Comparison of ENCODE assay signal across 23 cellular contexts in the genomic region with DNA sequence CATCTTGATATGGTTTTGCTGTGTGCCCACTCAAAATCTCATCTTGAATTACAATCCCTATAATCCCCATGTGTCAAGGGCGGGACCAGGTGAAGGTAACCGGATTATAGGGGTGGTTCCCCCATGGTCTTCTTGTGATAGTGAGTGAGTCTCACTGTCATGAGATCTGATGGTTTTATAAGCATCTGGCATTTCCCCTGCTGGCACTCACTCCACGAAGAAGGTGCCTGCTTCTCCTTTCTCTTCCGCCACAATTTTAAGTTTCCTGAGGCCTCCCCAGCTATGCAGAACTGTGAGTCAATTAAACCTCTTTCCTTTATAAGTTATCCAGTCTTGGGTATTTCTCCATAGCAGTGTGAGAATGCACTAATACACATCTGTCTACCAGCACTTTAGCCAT.
DNase-seq lines count a peak whose midpoint lies in the region; FAIRE-seq and TF ChIP-seq lines count a peak whose summit lies in the region.
"Had no signal": no experiment of that assay in that cellular context is flagged by ENCODE, and none has a peak within 500 bp of the region (broad histone marks: within the 10 kb centered on the region; RNA-seq: fewer than 3 reads in every experiment).

No MANE protein-coding gene starts in this region.

- H2BK20ac ChIP-seq in H1 (ENCODE audit: low read length): 0 out of 2 replicates have a peak overlapping the region, but pooled peaks have one; percentile 81

- DNase-seq in activated naive CD4-positive, alpha-beta T cell treated with anti-CD3 and anti-CD28 coated beads, Interleukin-2, amount 50 U/mL, for 16 hours: no peak
- DNase-seq in H1 (ENCODE audit: low read depth in 1 of 2, low spot score in 2 of 2) (no peak), neural progenitor cell (ENCODE audit: low spot score) (no peak), AG08395 (ENCODE audit: low spot score) (no peak), mesenchymal stem cell (no peak)
- DNase-seq in stimulated activated CD8-positive, alpha-beta memory T cell treated with anti-CD3 and anti-CD28 coated beads, Interleukin-4, amount 100 ng/mL, for 48 hours: no peak
- no peak for DNase-seq in activated CD8-positive, alpha-beta memory T cell treated with anti-CD3 and anti-CD28 coated beads, Interleukin-2, amount 50 U/mL, for 4 hours
- DNase-seq: CD4-positive, CD25-positive, alpha-beta regulatory T cell; GM23248; H9; Kasumi-1; NCI-H1105; NCI-H1436 treated with DMSO at 0.1 percent for 48 hours; NCI-H1930; NCI-H2107; NCI-H526; SIG-M5 had no signal

- H4K8ac ChIP-seq in H1 (ENCODE audit: extremely low read depth, insufficient read depth, low read length) (no peak overlapping the region), mesenchymal stem cell (ENCODE audit: low read length) (no peak overlapping the region)

- no peaks in the 10 kb centered on the region for H3K36me3 Mint-ChIP-seq in activated naive CD4-positive, alpha-beta T cell treated with anti-CD3 and anti-CD28 coated beads, Interleukin-2, amount 50 U/mL, for 24 hours
- no peaks in the 10 kb centered on the region for H3K36me3 Mint-ChIP-seq in neural progenitor cell
- H3K36me3 Mint-ChIP-seq: CD4-positive, CD25-positive, alpha-beta regulatory T cell had no signal

- H3K27me3 ChIP-seq in H1 (replicated peaks in 1 of 4; ENCODE audit: control insufficient read depth in 3 of 4, extremely low read depth in 1 of 4, insufficient read depth in 3 of 4, low read length in 3 of 4): no peaks in the 10 kb centered on the region
- no peaks in the 10 kb centered on the region for H3K27me3 ChIP-seq in neural progenitor cell
- no peaks in the 10 kb centered on the region for H3K27me3 ChIP-seq in mesenchymal stem cell (ENCODE audit: control insufficient read depth in 1 of 2, insufficient read depth in 1 of 2, low read length in 2 of 2)
- H3K27me3 ChIP-seq: BLaER1 had no signal

- no peak for FAIRE-seq in H1 (lab: Jason Lieb, UNC)
- FAIRE-seq: D721Med, HepG2, RCC 7860 had no signal

- TF ChIP-seq CTCF in H1 (IDR thresholded peaks at IDR 0.05; ENCODE audit: control extremely low read depth in 1 of 3, insufficient read depth in 1 of 3, low read depth in 1 of 3, low read length in 3 of 3) (no peak), neural progenitor cell (IDR thresholded peaks at IDR 0.05) (no peak)

- H3K56ac ChIP-seq in H1 (replicated peaks; ENCODE audit: insufficient read length, low read depth, low read length): no peak overlapping the region

- H3K27ac ChIP-seq in H1 (ENCODE audit: low read depth, low read length) (no peak overlapping the region), neural progenitor cell (no peak overlapping the region), mesenchymal stem cell (ENCODE audit: low read length, poor library complexity, severe bottlenecking) (no peak overlapping the region)
- H3K27ac ChIP-seq: BLaER1, GM23248, SK-N-MC had no signal

- peaks cover 0 to 8% of the 10 kb centered on the region in 2 experiments; a peak in 1 of 4 replicates for H3K9me3 ChIP-seq in H1 (ENCODE audit: insufficient read depth in 2 of 2, low read depth in 1 of 2, low read length in 1 of 2)
- H3K9me3 ChIP-seq in neural progenitor cell (ENCODE audit: low read depth): no peaks in the 10 kb centered on the region
- H3K9me3 ChIP-seq in mesenchymal stem cell (ENCODE audit: control insufficient read depth, low read length): peaks cover 3% of the 10 kb centered on the region

- no peaks in the 10 kb centered on the region for H3K27me3 Mint-ChIP-seq in activated naive CD4-positive, alpha-beta T cell treated with anti-CD3 and anti-CD28 coated beads, Interleukin-2, amount 50 U/mL, for 24 hours
- peaks cover 8% of the 10 kb centered on the region for H3K27me3 Mint-ChIP-seq in neural progenitor cell (ENCODE audit: insufficient read depth, low read depth)

- H4K91ac ChIP-seq in H1 (replicated peaks; ENCODE audit: insufficient read length, low read length): no peak overlapping the region
- H4K91ac ChIP-seq in mesenchymal stem cell (ENCODE audit: low read length): no peak overlapping the region

- H3K9me3 Mint-ChIP-seq in activated naive CD4-positive, alpha-beta T cell treated with anti-CD3 and anti-CD28 coated beads, Interleukin-2, amount 50 U/mL, for 24 hours: no peaks in the 10 kb centered on the region
- H3K9me3 Mint-ChIP-seq in neural progenitor cell: peaks cover 5% of the 10 kb centered on the region

- H3K4me3 ChIP-seq in H1 (ENCODE audit: extremely low read depth in 1 of 4, insufficient read depth in 2 of 4, low read depth in 3 of 4, low read length in 4 of 4): no peak overlapping the region
- H3K4me3 ChIP-seq in neural progenitor cell: no peak overlapping the region
- no peak overlapping the region for H3K4me3 ChIP-seq in mesenchymal stem cell (ENCODE audit: insufficient read depth in 1 of 2, low read depth in 1 of 2, low read length in 2 of 2)
- H3K4me3 ChIP-seq: BLaER1, GM23248, SK-N-MC had no signal

- no peaks in the 10 kb centered on the region for H3K4me1 Mint-ChIP-seq in activated naive CD4-positive, alpha-beta T cell treated with anti-CD3 and anti-CD28 coated beads, Interleukin-2, amount 50 U/mL, for 24 hours
- peaks cover 73% of the 10 kb centered on the region for H3K4me1 Mint-ChIP-seq in neural progenitor cell
- H3K4me1 Mint-ChIP-seq: CD4-positive, CD25-positive, alpha-beta regulatory T cell had no signal

- H3K9ac ChIP-seq in H1 (replicated peaks in 1 of 4; ENCODE audit: extremely low read depth in 1 of 4, low read depth in 3 of 4, low read length in 3 of 4) (no peak overlapping the region), neural progenitor cell (no peak overlapping the region), mesenchymal stem cell (ENCODE audit: low read length) (no peak overlapping the region)
- H3K9ac ChIP-seq: BLaER1, GM23248 had no signal

- H2BK12ac ChIP-seq in H1 (ENCODE audit: low read depth, low read length) (no peak overlapping the region), mesenchymal stem cell (ENCODE audit: low read length in 2 of 2) (no peak overlapping the region)

- no peak overlapping the region for H3K23ac ChIP-seq in H1 (ENCODE audit: insufficient read length)
- no peak overlapping the region for H3K23ac ChIP-seq in mesenchymal stem cell (ENCODE audit: low read length in 2 of 2)

- H3K27ac Mint-ChIP-seq in activated naive CD4-positive, alpha-beta T cell treated with anti-CD3 and anti-CD28 coated beads, Interleukin-2, amount 50 U/mL, for 24 hours: peak overlapping the region; percentile 36
- peak overlapping the region; percentile 90 for H3K27ac Mint-ChIP-seq in neural progenitor cell

- no peaks in the 10 kb centered on the region for H3K23me2 ChIP-seq in H1 (ENCODE audit: low read depth, low read length)

- H3F3A ChIP-seq in neural progenitor cell (ENCODE audit: low read depth): peaks cover 17% of the 10 kb centered on the region

- H3K18ac ChIP-seq in H1 (ENCODE audit: extremely low read depth, low read length) (no peak overlapping the region), mesenchymal stem cell (ENCODE audit: low read depth in 1 of 2, low read length in 2 of 2) (no peak overlapping the region)

- TF ChIP-seq EP300 in H1 (IDR thresholded peaks at IDR 0.05; ENCODE audit: borderline replicate concordance in 1 of 2, low read depth in 2 of 2, low read length in 2 of 2): no peak

- no peak overlapping the region for H3K4ac ChIP-seq in H1 (replicated peaks; ENCODE audit: insufficient read length, low read depth, low read length)
- H3K4ac ChIP-seq in mesenchymal stem cell (ENCODE audit: low read depth in 1 of 2, low read length in 2 of 2): no peak overlapping the region

- CTCF ChIA-PET in H1 (lab: Charles Lee; ENCODE audit: partially characterized antibody): no interaction called here

- no peaks in the 10 kb centered on the region for H3K79me2 ChIP-seq in H1 (ENCODE audit: control insufficient read depth in 1 of 2, insufficient read depth in 2 of 2, low read length in 2 of 2)
- H3K79me2 ChIP-seq in neural progenitor cell (ENCODE audit: low read depth): no peaks in the 10 kb centered on the region

- H3K14ac ChIP-seq in H1 (ENCODE audit: insufficient read length): no peak overlapping the region
- H3K14ac ChIP-seq in mesenchymal stem cell (ENCODE audit: low read length in 2 of 2): no peak overlapping the region

- 86% methylated on average over 4 of the region's 4 CpGs; no CpG with 5 or more reads in 1 of the 2 experiments for WGBS in H1 (ENCODE audit: extremely low coverage in 1 of 2, insufficient coverage in 1 of 2, insufficient read length in 1 of 2, insufficient replicate concordance in 2 of 2, low coverage in 1 of 2, low lambda C conversion rate in 2 of 2, missing lambda C conversion rate in 1 of 2), 2 experiments
- 87% methylated on average over 4 of the region's 4 CpGs for WGBS in mesenchymal stem cell

- H3K4me1 ChIP-seq in H1 (replicated peaks in 1 of 4; ENCODE audit: control insufficient read depth in 3 of 4, insufficient read depth in 4 of 4, low read length in 3 of 4) (peaks cover 2 to 18% (median 11%) of the 10 kb centered on the region in 4 experiments; a peak in 5 of 7 replicates), neural progenitor cell (peaks cover 9% of the 10 kb centered on the region), mesenchymal stem cell (ENCODE audit: control insufficient read depth, insufficient read depth, low read depth, low read length) (peaks cover 19% of the 10 kb centered on the region)

- no peak for TF ChIP-seq RAD21 in H1 (IDR thresholded peaks at IDR 0.05 in 1 of 2, conservative IDR thresholded peaks at IDR 0.05 in 1 of 2; ENCODE audit: low read depth in 2 of 2, low read length in 2 of 2)

- H3K36me3 ChIP-seq in H1 (ENCODE audit: control insufficient read depth in 2 of 4, insufficient read depth in 4 of 4, low read length in 3 of 4) (no peaks in the 10 kb centered on the region), neural progenitor cell (no peaks in the 10 kb centered on the region), mesenchymal stem cell (ENCODE audit: control insufficient read depth in 1 of 2, insufficient read depth in 2 of 2, low read depth in 1 of 2, low read length in 2 of 2) (no peaks in the 10 kb centered on the region)
- H3K36me3 ChIP-seq: BLaER1 had no signal

- no peak overlapping the region for H2BK120ac ChIP-seq in H1 (replicated peaks; ENCODE audit: low read depth, low read length)
- no peak overlapping the region for H2BK120ac ChIP-seq in mesenchymal stem cell (ENCODE audit: low read depth, low read length)

- no peak overlapping the region for H2BK5ac ChIP-seq in H1 (ENCODE audit: low read depth, low read length)
- H2BK5ac ChIP-seq in mesenchymal stem cell (ENCODE audit: low read depth, low read length, poor library complexity, severe bottlenecking): no peak overlapping the region

- TF ChIP-seq POLR2A in H1 (IDR thresholded peaks at IDR 0.05; ENCODE audit: control extremely low read depth in 1 of 2, low read depth in 2 of 2, low read length in 2 of 2): no peak

- POLR2A ChIA-PET in H1 (lab: Charles Lee; ENCODE audit: partially characterized antibody): no interaction called here

- H3K4me2 ChIP-seq in H1 (ENCODE audit: insufficient read depth in 1 of 2, low read depth in 2 of 2, low read length in 2 of 2) (no peak overlapping the region), neural progenitor cell (no peak overlapping the region), mesenchymal stem cell (ENCODE audit: low read length, poor library complexity, severe bottlenecking) (no peak overlapping the region)
- H3K4me2 ChIP-seq: BLaER1 had no signal

- H2AFZ ChIP-seq in H1 (ENCODE audit: low read length) (no peak overlapping the region), neural progenitor cell (replicated peaks) (no peak overlapping the region), mesenchymal stem cell (ENCODE audit: low read depth, low read length) (no peak overlapping the region)
- H2AFZ ChIP-seq: GM23248 had no signal

- H4K5ac ChIP-seq in H1 (ENCODE audit: insufficient read length, low read depth, low read length): no peak overlapping the region

- H3K79me1 ChIP-seq in H1 (ENCODE audit: low read depth, low read length) (no peaks in the 10 kb centered on the region; the same call in 1 of the 2 replicates), mesenchymal stem cell (replicated peaks; ENCODE audit: low read length, poor library complexity, severe bottlenecking) (no peaks in the 10 kb centered on the region)

- H4K20me1 ChIP-seq in H1 (replicated peaks in 1 of 2; ENCODE audit: control insufficient read depth in 1 of 2, insufficient read depth in 2 of 2, low read length in 2 of 2) (no peaks in the 10 kb centered on the region), neural progenitor cell (ENCODE audit: low read depth) (no peaks in the 10 kb centered on the region)
- H4K20me1 ChIP-seq: BLaER1 had no signal

- H3K4me3 Mint-ChIP-seq in activated naive CD4-positive, alpha-beta T cell treated with anti-CD3 and anti-CD28 coated beads, Interleukin-2, amount 50 U/mL, for 24 hours: no peak overlapping the region
- H3K4me3 Mint-ChIP-seq in neural progenitor cell: no peak overlapping the region
- H3K4me3 Mint-ChIP-seq: CD4-positive, CD25-positive, alpha-beta regulatory T cell; H9 had no signal

- H2BK15ac ChIP-seq in H1 (ENCODE audit: low read length) (no peak overlapping the region), mesenchymal stem cell (ENCODE audit: low read depth, poor library complexity, severe bottlenecking) (no peak overlapping the region)

- no peak overlapping the region; the same call in 1 of the 2 replicates for H2AK5ac ChIP-seq in H1 (ENCODE audit: low read depth, low read length)
- no peak overlapping the region for H2AK5ac ChIP-seq in mesenchymal stem cell (ENCODE audit: low read length, severe bottlenecking)
